In genomic region chr13:30140973-30141372, GRCh38 we compare ENCODE assay signal across 16 cellular contexts.
DNase-seq lines count a peak whose midpoint lies in the region; ATAC-seq and TF ChIP-seq lines count a peak whose summit lies in the region.
"Had no signal": no experiment of that assay in that cellular context is flagged by ENCODE, and none has a peak within 500 bp of the region (broad histone marks: within the 10 kb centered on the region; RNA-seq: fewer than 3 reads in every experiment).

No MANE protein-coding gene starts in this region.

- H4K8ac ChIP-seq in mesenchymal stem cell (ENCODE audit: low read length): no peak overlapping the region

- no peaks in the 10 kb centered on the region for H3K27me3 Mint-ChIP-seq in MCF 10A (ENCODE audit: insufficient read depth, unreplicated experiment)
- H3K27me3 Mint-ChIP-seq: CD4-positive, alpha-beta memory T cell had no signal

- no peak overlapping the region for H3K14ac ChIP-seq in mesenchymal stem cell (ENCODE audit: low read length in 2 of 2)

- intact Hi-C loops in MCF 10A (cut with micrococcal nuclease): loop anchor here (5.0 kb wide), 1 partner anchor 431 kb away; no protein-coding TSS in a partner anchor
- intact Hi-C loops in mammary epithelial cell (cut with micrococcal nuclease): loop anchor here (5.0 kb wide), 1 partner anchor 71 kb away; no protein-coding TSS in a partner anchor

- ATAC-seq in HG03095 (IDR thresholded peaks at IDR 0.05; ENCODE audit: unreplicated experiment): no peak
- no peak for ATAC-seq in HG02798 (IDR thresholded peaks at IDR 0.05; ENCODE audit: poor library complexity, unreplicated experiment)
- ATAC-seq: A549, Panc1, Right ventricle myocardium inferior had no signal

- H2AK5ac ChIP-seq in mesenchymal stem cell (ENCODE audit: low read length, severe bottlenecking): no peak overlapping the region

- peaks cover 7% of the 10 kb centered on the region for H3K9me3 Mint-ChIP-seq in MCF 10A (ENCODE audit: unreplicated experiment)

- H2AFZ ChIP-seq in mammary epithelial cell (ENCODE audit: low read depth, low read length) (no peak overlapping the region), OCI-LY3 (ENCODE audit: low read depth, low read length) (no peak overlapping the region), mesenchymal stem cell (ENCODE audit: low read depth, low read length) (no peak overlapping the region)

- H4K91ac ChIP-seq in mesenchymal stem cell (ENCODE audit: low read length): peak overlapping the region; percentile 57

- H3K18ac ChIP-seq in mesenchymal stem cell (ENCODE audit: low read depth in 1 of 2, low read length in 2 of 2): no peak overlapping the region

- peaks cover 15% of the 10 kb centered on the region for H3K36me3 Mint-ChIP-seq in MCF 10A (ENCODE audit: insufficient read depth, unreplicated experiment)

- TF ChIP-seq CTCF in MCF 10A (IDR thresholded peaks at IDR 0.05; ENCODE audit: unreplicated experiment): no peak
- TF ChIP-seq CTCF in mammary epithelial cell (conservative IDR thresholded peaks at IDR 0.05 in 1 of 2, IDR thresholded peaks at IDR 0.05 in 1 of 2; ENCODE audit: extremely low read depth in 1 of 2, insufficient read depth in 1 of 2, low read depth in 1 of 2, low read length in 2 of 2): no peak
- TF ChIP-seq CTCF in OCI-LY3 (IDR thresholded peaks at IDR 0.05; ENCODE audit: low read depth, low read length): no peak
- TF ChIP-seq CTCF in GM20000 (IDR thresholded peaks at IDR 0.05; ENCODE audit: extremely low read depth, missing control alignments): no peak

- no peak overlapping the region for H3K9ac ChIP-seq in mammary epithelial cell (ENCODE audit: insufficient read depth, low read length)
- H3K9ac ChIP-seq in OCI-LY3 (ENCODE audit: low read length): peak overlapping the region; percentile 57
- no peak overlapping the region for H3K9ac ChIP-seq in mesenchymal stem cell (ENCODE audit: low read length)

- no peak overlapping the region for H3K23ac ChIP-seq in mesenchymal stem cell (ENCODE audit: low read length in 2 of 2)

- H3K4ac ChIP-seq in mesenchymal stem cell (ENCODE audit: low read depth in 1 of 2, low read length in 2 of 2): peak overlapping the region in 1 of 2 experiments; percentile 1

- peak overlapping the region; percentile 11 to 29 for H2BK12ac ChIP-seq in mesenchymal stem cell (ENCODE audit: low read length in 2 of 2)

- H3K79me2 ChIP-seq in mammary epithelial cell (ENCODE audit: insufficient read depth, low read length) (no peaks in the 10 kb centered on the region), OCI-LY3 (ENCODE audit: low read length) (0 out of 2 replicates have a peak, but pooled peaks cover 3% of the 10 kb centered on the region)

- dilution Hi-C loops in mammary epithelial cell (cut with HindIII; ENCODE audit: low sequenced_read_pairs): no loop called here

- H3K36me3 ChIP-seq in mammary epithelial cell (ENCODE audit: insufficient read depth, low read length) (no peaks in the 10 kb centered on the region), OCI-LY3 (replicated peaks; ENCODE audit: low read depth, low read length) (peaks cover 28% of the 10 kb centered on the region), mesenchymal stem cell (ENCODE audit: control insufficient read depth in 1 of 2, insufficient read depth in 2 of 2, low read depth in 1 of 2, low read length in 2 of 2) (no peaks in the 10 kb centered on the region)

- H3K4me2 ChIP-seq in mammary epithelial cell (ENCODE audit: insufficient read depth, low read depth, low read length) (no peak overlapping the region), OCI-LY3 (ENCODE audit: low read length) (peak overlapping the region; percentile 59), mesenchymal stem cell (ENCODE audit: low read length, poor library complexity, severe bottlenecking) (no peak overlapping the region)

- no peak overlapping the region for H2BK5ac ChIP-seq in mesenchymal stem cell (ENCODE audit: low read depth, low read length, poor library complexity, severe bottlenecking)

- peak overlapping the region; percentile 98 for H3K27ac Mint-ChIP-seq in MCF 10A (ENCODE audit: low read depth, unreplicated experiment)

- DNase-seq in MCF 10A (ENCODE audit: unreplicated experiment) (no peak), mammary epithelial cell (no peak), mesenchymal stem cell (no peak), GM20000 (ENCODE audit: low spot score) (no peak)
- DNase-seq: CD4-positive, alpha-beta memory T cell; HFFc6; Karpas-422; NCI-H187 treated with DMSO at 0.1 percent for 48 hours; NCI-H446 had no signal

- no TSS peak for BruUV-seq in MCF 10A (replicated peaks; lab: Mats Ljungman, UMichigan)
- no TSS peak for BruUV-seq in mammary epithelial cell (replicated peaks; lab: Mats Ljungman, UMichigan)

- no peaks in the 10 kb centered on the region for H3K27me3 ChIP-seq in mammary epithelial cell (ENCODE audit: insufficient read depth, low read length)
- no peaks in the 10 kb centered on the region for H3K27me3 ChIP-seq in OCI-LY3 (ENCODE audit: low read depth, low read length)
- H3K27me3 ChIP-seq in mesenchymal stem cell (ENCODE audit: control insufficient read depth in 1 of 2, insufficient read depth in 1 of 2, low read length in 2 of 2): peaks cover 0 to 10% of the 10 kb centered on the region in 2 experiments

- H3K4me3 ChIP-seq in mammary epithelial cell (replicated peaks in 1 of 3; ENCODE audit: insufficient read depth in 1 of 3, low read depth in 2 of 3, low read length in 3 of 3) (no peak overlapping the region), OCI-LY3 (ENCODE audit: low read length) (peak overlapping the region; percentile 37), mesenchymal stem cell (ENCODE audit: insufficient read depth in 1 of 2, low read depth in 1 of 2, low read length in 2 of 2) (no peak overlapping the region)
- H3K4me3 ChIP-seq: A549, SK-N-MC had no signal

- H3K27ac ChIP-seq in mammary epithelial cell (ENCODE audit: insufficient read depth, low read depth, low read length): no peak overlapping the region
- peak overlapping the region; percentile 96 for H3K27ac ChIP-seq in OCI-LY3 (ENCODE audit: low read length)
- no peak overlapping the region for H3K27ac ChIP-seq in mesenchymal stem cell (ENCODE audit: low read length, poor library complexity, severe bottlenecking)
- H3K27ac ChIP-seq: SK-N-MC had no signal

- peaks cover 2% of the 10 kb centered on the region for H3K9me3 ChIP-seq in mammary epithelial cell (replicated peaks; ENCODE audit: insufficient read depth, low read length)
- H3K9me3 ChIP-seq in OCI-LY3 (ENCODE audit: insufficient read depth, low read length): peaks cover 6% of the 10 kb centered on the region; the same call in 1 of the 2 replicates
- H3K9me3 ChIP-seq in mesenchymal stem cell (ENCODE audit: control insufficient read depth, low read length): peaks cover 7% of the 10 kb centered on the region

- in situ Hi-C loops in mammary epithelial cell (cut with MboI; ENCODE audit: low sequenced_read_pairs in 2 of 2): loop anchor here (25.0 kb wide), 3 partner anchors 296 to 896 kb away; partner anchors contain the start of gene HMGB1 (in 1 of the 2)

- WGBS in mammary epithelial cell (ENCODE audit: low coverage, missing lambda C conversion rate): 98% methylated on average over 11 of the region's 12 CpGs
- over 99% methylated on average over 9 of the region's 12 CpGs for WGBS in mesenchymal stem cell

- no peak overlapping the region for H2BK120ac ChIP-seq in mesenchymal stem cell (ENCODE audit: low read depth, low read length)

- POLR2A ChIA-PET in MCF 10A (lab: Yijun Ruan, JAX): interaction anchor here (0.6 to 2.9 kb wide), 3 partner anchors 15 to 321 kb away, joined by 3 to 18 read pairs (median 16); no protein-coding TSS in a partner anchor

- CTCF ChIA-PET in MCF 10A (lab: Yijun Ruan, JAX) (interaction anchor here (0.7 to 7.5 kb wide), 3 partner anchors 8 to 255 kb away, joined by 3 to 90 read pairs (median 3); no protein-coding TSS in a partner anchor), mammary epithelial cell (lab: Charles Lee; ENCODE audit: low non-redundant PET) (no interaction called here)

- H3K4me1 Mint-ChIP-seq in MCF 10A (ENCODE audit: insufficient read depth, unreplicated experiment): peaks cover 39% of the 10 kb centered on the region

- H3K79me1 ChIP-seq in mesenchymal stem cell (replicated peaks; ENCODE audit: low read length, poor library complexity, severe bottlenecking): no peaks in the 10 kb centered on the region

- no peak overlapping the region for H2BK15ac ChIP-seq in mesenchymal stem cell (ENCODE audit: low read depth, poor library complexity, severe bottlenecking)

- H3K4me1 ChIP-seq in mammary epithelial cell (ENCODE audit: insufficient read depth, low read length): peaks cover 24% of the 10 kb centered on the region
- H3K4me1 ChIP-seq in OCI-LY3 (ENCODE audit: low read length): peaks cover 89% of the 10 kb centered on the region
- peaks cover 17% of the 10 kb centered on the region for H3K4me1 ChIP-seq in mesenchymal stem cell (ENCODE audit: control insufficient read depth, insufficient read depth, low read depth, low read length)

- H3K4me3 Mint-ChIP-seq in MCF 10A (ENCODE audit: unreplicated experiment): no peak overlapping the region
- H3K4me3 Mint-ChIP-seq: HFFc6 had no signal

- H4K20me1 ChIP-seq in mammary epithelial cell (ENCODE audit: insufficient read depth, low read length): no peaks in the 10 kb centered on the region
- H4K20me1 ChIP-seq in OCI-LY3 (ENCODE audit: insufficient read depth, low read length): no peaks in the 10 kb centered on the region
